In the genomic region with DNA sequence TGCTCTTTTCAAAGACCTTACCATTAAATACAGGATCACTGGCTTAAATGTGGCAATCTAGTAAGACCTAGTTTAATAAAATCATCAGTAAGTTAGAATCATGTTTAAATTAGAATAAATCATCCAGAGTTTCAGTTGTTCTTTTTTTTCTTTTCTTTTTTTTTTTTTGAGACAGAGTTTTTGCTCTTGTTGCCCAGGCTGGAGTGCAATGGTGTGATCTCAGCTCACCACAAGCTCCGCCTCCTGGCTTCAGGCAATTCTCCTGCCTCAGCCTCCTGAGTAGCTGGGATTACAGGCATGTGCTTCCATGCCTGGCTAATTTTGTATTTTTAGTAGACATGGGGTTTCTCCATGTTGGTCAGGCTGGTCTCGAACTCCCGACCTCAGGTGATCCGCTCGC, we compare ENCODE assay signal across 1 cellular context. TPM values are rescaled to one million over a fixed set of nuclear protein-coding genes. Genes with fewer than 3 reads are reported as not detected.
"Had no signal": no experiment of that assay in that cellular context is flagged by ENCODE, and none has a peak within 500 bp of the region (broad histone marks: within the 10 kb centered on the region; RNA-seq: fewer than 3 reads in every experiment).

No MANE protein-coding gene starts in this region.

RNA-seq across cellular contexts. Expression of a gene that starts 24.4 kb away (rescaled TPM):
- total RNA-seq: T-helper 1 cell treated with Interleukin-12 subunit alpha and Interleukin-12 subunit beta and Interleukin-4 antibody, amounts not matched to agents 30 ng/mL and 1 ng/mL, for 36 hours had no signal
